In genomic region chr10:123455861-123456260, GRCh38 we compare ENCODE assay signal across 33 cellular contexts.
"Had no signal": no experiment of that assay in that cellular context is flagged by ENCODE, and none has a peak within 500 bp of the region (broad histone marks: within the 10 kb centered on the region; RNA-seq: fewer than 3 reads in every experiment).

No MANE protein-coding gene starts in this region.

- H3K36me3 ChIP-seq: ascending aorta, cardiac muscle cell, colonic mucosa, heart left ventricle, sigmoid colon, tibial artery, upper lobe of right lung, WERI-Rb-1 had no signal

- H2AFZ ChIP-seq: parathyroid adenoma had no signal

- H3K79me2 ChIP-seq: parathyroid adenoma had no signal

- H3K4me1 ChIP-seq: ascending aorta, colonic mucosa, heart left ventricle, parathyroid adenoma, psoas muscle, sigmoid colon, tibial artery, upper lobe of right lung had no signal

- H3K4me3 ChIP-seq: ascending aorta, cardiac muscle cell, colonic mucosa, heart left ventricle, psoas muscle, sigmoid colon, tibial artery, upper lobe of right lung had no signal

- H3K9ac ChIP-seq: parathyroid adenoma had no signal

- FAIRE-seq: kidney, small intestine, TTC549 had no signal

- H3K9me3 ChIP-seq: ascending aorta, colonic mucosa, heart left ventricle, psoas muscle, sigmoid colon, tibial artery, upper lobe of right lung had no signal

- ATAC-seq: activated CD4-positive, CD25-positive, alpha-beta regulatory T cell treated with anti-CD3 and anti-CD28 coated beads, Interleukin-2, amount 50 U/mL, for 24 hours; heart left ventricle; naive thymus-derived CD8-positive, alpha-beta T cell; psoas muscle; stimulated activated effector memory CD8-positive, alpha-beta T cell treated with anti-CD3 and anti-CD28 coated beads, Interleukin-12 subunit alpha, Interleukin-12 subunit beta, amount 100 ng/mL, for 72 hours; stimulated activated naive CD8-positive, alpha-beta T cell treated with anti-CD3 and anti-CD28 coated beads, Interleukin-15, amount 100 ng/mL, for 72 hours; upper lobe of right lung had no signal

- H3K27ac ChIP-seq: ascending aorta, cardiac muscle cell, colonic mucosa, heart left ventricle, parathyroid adenoma, psoas muscle, sigmoid colon, tibial artery, upper lobe of right lung, WERI-Rb-1 had no signal

- DNase-seq: activated CD4-positive, alpha-beta memory T cell treated with anti-CD3 and anti-CD28 coated beads for 36 hours; activated CD4-positive, alpha-beta T cell treated with anti-CD3 and anti-CD28 coated beads for 48 hours; activated CD8-positive, alpha-beta memory T cell treated with anti-CD3 and anti-CD28 coated beads, Interleukin-2, amount 50 U/mL, for 4 hours; activated effector memory CD4-positive, alpha-beta T cell treated with anti-CD3 and anti-CD28 coated beads, Interleukin-2, amount 50 U/mL, for 16 hours; activated naive CD4-positive, alpha-beta T cell treated with anti-CD3 and anti-CD28 coated beads for 36 hours; activated naive CD8-positive, alpha-beta T cell treated with anti-CD3 and anti-CD28 coated beads for 36 hours; activated T-cell treated with anti-CD3 and anti-CD28 coated beads, Interleukin-2, amount 50 U/mL, for 1 hour; cerebellar nuclear complex; colonic mucosa; effector CD8-positive, alpha-beta T cell; erythroblast; foreskin fibroblast; heart left ventricle; hypothalamus; immature natural killer cell; kidney; naive thymus-derived CD8-positive, alpha-beta T cell; nucleus accumbens; psoas muscle; small intestine; stimulated activated CD4-positive, alpha-beta T cell treated with anti-CD3 and anti-CD28 coated beads, Interleukin-4, amount 100 ng/mL, for 24 hours; stimulated activated naive CD8-positive, alpha-beta T cell treated with anti-CD3 and anti-CD28 coated beads, Interleukin-15, amount 100 ng/mL, for 72 hours; substantia nigra; tibial artery; upper lobe of right lung; WERI-Rb-1 had no signal

- H3K27me3 ChIP-seq: ascending aorta, cardiac muscle cell, colonic mucosa, sigmoid colon had no signal
